10 cellular contexts compared by ENCODE assay signal in the genomic region with DNA sequence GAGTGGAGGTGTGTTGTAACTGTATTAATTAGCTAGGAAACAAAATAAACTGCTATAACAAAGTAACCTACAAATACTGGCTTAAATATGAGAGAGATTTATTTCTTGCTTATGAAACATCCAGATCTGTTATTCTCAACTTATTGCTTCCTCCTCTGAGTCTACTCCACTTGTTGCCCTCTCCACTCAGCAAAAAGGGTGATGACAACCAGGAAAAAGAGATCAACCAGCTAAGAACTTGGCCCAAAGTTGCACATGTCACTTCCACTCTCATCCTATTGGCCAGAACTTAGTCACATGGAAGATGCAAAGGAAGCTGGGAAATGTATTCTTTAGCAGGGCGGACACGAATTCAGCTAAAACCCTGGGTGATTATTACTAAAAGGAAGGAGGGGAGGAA. TPM values are rescaled to one million over a fixed set of nuclear protein-coding genes. Genes with fewer than 3 reads are reported as not detected.
DNase-seq lines count a peak whose midpoint lies in the region; ATAC-seq, FAIRE-seq and TF ChIP-seq lines count a peak whose summit lies in the region.
"Had no signal": no experiment of that assay in that cellular context is flagged by ENCODE, and none has a peak within 500 bp of the region (broad histone marks: within the 10 kb centered on the region; RNA-seq: fewer than 3 reads in every experiment).

No MANE protein-coding gene starts in this region.

- H2AK5ac ChIP-seq in H1 (ENCODE audit: low read depth, low read length) (no peak overlapping the region), neuronal stem cell (ENCODE audit: low read depth, low read length) (no peak overlapping the region)

- H3K36me3 ChIP-seq in GM23338 (ENCODE audit: insufficient read depth) = no peaks in the 10 kb centered on the region
- no peaks in the 10 kb centered on the region for H3K36me3 ChIP-seq in H1 (ENCODE audit: control insufficient read depth in 2 of 4, insufficient read depth in 4 of 4, low read length in 3 of 4)
- H3K36me3 ChIP-seq in neuronal stem cell (replicated peaks in 1 of 2; ENCODE audit: control insufficient read depth in 2 of 2, insufficient read depth in 2 of 2, low read length in 2 of 2) = no peaks in the 10 kb centered on the region
- no peaks in the 10 kb centered on the region for H3K36me3 ChIP-seq in H7 (replicated peaks; ENCODE audit: control insufficient read depth, insufficient read depth, low read length)

- CTCF ChIA-PET in H1 (lab: Charles Lee; ENCODE audit: partially characterized antibody) = interaction anchor here (0.9 to 2.1 kb wide), 8 partner anchors 10 to 174 kb away, joined by 3 to 18 read pairs (median 3); no protein-coding TSS in a partner anchor

- no peak overlapping the region for H3K27ac Mint-ChIP-seq in GM23338
- H3K27ac Mint-ChIP-seq: activated CD8-positive, alpha-beta memory T cell treated with anti-CD3 and anti-CD28 coated beads, Interleukin-2, amount 10 ng/mL, durations not matched to agents 7 days and 5 days had no signal

- H3K27me3 ChIP-seq in GM23338 (ENCODE audit: insufficient read depth) = no peaks in the 10 kb centered on the region
- H3K27me3 ChIP-seq in H1 (replicated peaks in 1 of 4; ENCODE audit: control insufficient read depth in 3 of 4, extremely low read depth in 1 of 4, insufficient read depth in 3 of 4, low read length in 3 of 4) = no peaks in the 10 kb centered on the region
- H3K27me3 ChIP-seq in neuronal stem cell (ENCODE audit: control insufficient read depth in 3 of 3, insufficient read depth in 3 of 3, low read depth in 1 of 3, low read length in 3 of 3) = no peaks in the 10 kb centered on the region
- H3K27me3 ChIP-seq in H7 (ENCODE audit: control insufficient read depth, insufficient read depth, low read length) = no peaks in the 10 kb centered on the region

- no peak for TF ChIP-seq RAD21 in H1 (IDR thresholded peaks at IDR 0.05 in 1 of 2, conservative IDR thresholded peaks at IDR 0.05 in 1 of 2; ENCODE audit: low read depth in 2 of 2, low read length in 2 of 2)

- TF ChIP-seq CTCF in GM23338 (conservative IDR thresholded peaks at IDR 0.05; ENCODE audit: low read depth in 2 of 2) = no peak
- no peak for TF ChIP-seq CTCF in H1 (IDR thresholded peaks at IDR 0.05; ENCODE audit: control extremely low read depth in 1 of 3, insufficient read depth in 1 of 3, low read depth in 1 of 3, low read length in 3 of 3)

- WGBS in H1 (ENCODE audit: extremely low coverage in 1 of 2, insufficient coverage in 1 of 2, insufficient read length in 1 of 2, insufficient replicate concordance in 2 of 2, low coverage in 1 of 2, low lambda C conversion rate in 2 of 2, missing lambda C conversion rate in 1 of 2), 2 experiments = 38% methylated on average over 2 of the region's 2 CpGs; no CpG with 5 or more reads in 1 of the 2 experiments
- no CpG with 5 or more reads among the region's 2 CpGs for WGBS in neuronal stem cell (ENCODE audit: extremely low coverage in 2 of 2, insufficient read length in 2 of 2, insufficient replicate concordance in 1 of 2), 2 donors

- no peak overlapping the region for H3K14ac ChIP-seq in H1 (ENCODE audit: insufficient read length)
- H3K14ac ChIP-seq in neuronal stem cell (ENCODE audit: low read length) = no peak overlapping the region

- no peak overlapping the region for H2BK20ac ChIP-seq in H1 (ENCODE audit: low read length)

- 0 out of 2 replicates have a peak, but pooled peaks cover 4% of the 10 kb centered on the region for H3K4me1 ChIP-seq in GM23338 (ENCODE audit: insufficient read depth)
- no peaks in the 10 kb centered on the region; a peak in 1 of 7 replicates for H3K4me1 ChIP-seq in H1 (replicated peaks in 1 of 4; ENCODE audit: control insufficient read depth in 3 of 4, insufficient read depth in 4 of 4, low read length in 3 of 4)
- peaks cover 7 to 34% of the 10 kb centered on the region in 2 donors for H3K4me1 ChIP-seq in neuronal stem cell (ENCODE audit: control insufficient read depth in 2 of 2, insufficient read depth in 1 of 2, low read depth in 1 of 2, low read length in 2 of 2)

- H2BK15ac ChIP-seq in H1 (ENCODE audit: low read length) (no peak overlapping the region), neuronal stem cell (ENCODE audit: low read length) (no peak overlapping the region)

- H3K4me1 Mint-ChIP-seq in GM23338 = peaks cover 16% of the 10 kb centered on the region

- peaks cover 2% of the 10 kb centered on the region for H3K23me2 ChIP-seq in H1 (ENCODE audit: low read depth, low read length)

- no peak overlapping the region for H3K56ac ChIP-seq in H1 (replicated peaks; ENCODE audit: insufficient read length, low read depth, low read length)

- H2BK12ac ChIP-seq in H1 (ENCODE audit: low read depth, low read length) (no peak overlapping the region), neuronal stem cell (ENCODE audit: low read length) (no peak overlapping the region)

- H3K4me2 ChIP-seq in GM23338 = no peak overlapping the region
- H3K4me2 ChIP-seq in H1 (ENCODE audit: insufficient read depth in 1 of 2, low read depth in 2 of 2, low read length in 2 of 2) = no peak overlapping the region
- H3K4me2 ChIP-seq in neuronal stem cell (ENCODE audit: insufficient read depth, low read length, poor library complexity, severe bottlenecking) = no peak overlapping the region

- peak; percentile 42 for ATAC-seq in GM23338
- no peak for ATAC-seq in HG02642 (IDR thresholded peaks at IDR 0.05; ENCODE audit: poor library complexity, unreplicated experiment)
- ATAC-seq: activated CD8-positive, alpha-beta memory T cell treated with anti-CD3 and anti-CD28 coated beads, Interleukin-2, amount 10 ng/mL, durations not matched to agents 7 days and 5 days had no signal

- no peak overlapping the region for H3K23ac ChIP-seq in H1 (ENCODE audit: insufficient read length)
- no peak overlapping the region for H3K23ac ChIP-seq in neuronal stem cell (ENCODE audit: low read depth, low read length, poor library complexity)

- H4K8ac ChIP-seq in H1 (ENCODE audit: extremely low read depth, insufficient read depth, low read length) (no peak overlapping the region), neuronal stem cell (ENCODE audit: low read depth, low read length) (no peak overlapping the region)

- no peak overlapping the region for H3K18ac ChIP-seq in H1 (ENCODE audit: extremely low read depth, low read length)
- H3K18ac ChIP-seq in neuronal stem cell (ENCODE audit: low read length) = no peak overlapping the region

- no peak overlapping the region; the same call in 2 of the 3 replicates for H3K4me3 Mint-ChIP-seq in GM23338
- H3K4me3 Mint-ChIP-seq: activated CD8-positive, alpha-beta memory T cell treated with anti-CD3 and anti-CD28 coated beads, Interleukin-2, amount 10 ng/mL, durations not matched to agents 7 days and 5 days had no signal

- H3K4ac ChIP-seq in H1 (replicated peaks; ENCODE audit: insufficient read length, low read depth, low read length) (no peak overlapping the region), neuronal stem cell (ENCODE audit: low read length) (no peak overlapping the region)

- TF ChIP-seq EP300 in H1 (IDR thresholded peaks at IDR 0.05; ENCODE audit: borderline replicate concordance in 1 of 2, low read depth in 2 of 2, low read length in 2 of 2) = no peak

- H4K20me1 ChIP-seq in GM23338 (replicated peaks; ENCODE audit: insufficient read depth) (no peaks in the 10 kb centered on the region), H1 (replicated peaks in 1 of 2; ENCODE audit: control insufficient read depth in 1 of 2, insufficient read depth in 2 of 2, low read length in 2 of 2) (no peaks in the 10 kb centered on the region)

- POLR2A ChIA-PET in H1 (lab: Charles Lee; ENCODE audit: partially characterized antibody) = interaction anchor here (0.7 to 4.5 kb wide), 4 partner anchors 10 to 84 kb away, joined by 3 to 36 read pairs (median 3); no protein-coding TSS in a partner anchor

- H4K5ac ChIP-seq in H1 (ENCODE audit: insufficient read length, low read depth, low read length) = no peak overlapping the region

- H3K9me3 ChIP-seq in H1 (ENCODE audit: insufficient read depth in 2 of 2, low read depth in 1 of 2, low read length in 1 of 2) (no peaks in the 10 kb centered on the region; a peak in 1 of 4 replicates), neuronal stem cell (replicated peaks in 1 of 2; ENCODE audit: control insufficient read depth in 2 of 2, insufficient read depth in 1 of 2, low read depth in 1 of 2, low read length in 2 of 2) (peaks cover 0 to 5% of the 10 kb centered on the region in 2 donors)

- no peak overlapping the region for H3K27ac ChIP-seq in GM23338 (ENCODE audit: low read depth)
- H3K27ac ChIP-seq in H1 (ENCODE audit: low read depth, low read length) = no peak overlapping the region
- no peak overlapping the region for H3K27ac ChIP-seq in neuronal stem cell (replicated peaks; ENCODE audit: low read length)

- H3F3A ChIP-seq in GM23338 (replicated peaks; ENCODE audit: low read depth) = no peaks in the 10 kb centered on the region

- no peaks in the 10 kb centered on the region for H3K9me2 ChIP-seq in GM23338 (ENCODE audit: insufficient read depth)

- H2BK120ac ChIP-seq in H1 (replicated peaks; ENCODE audit: low read depth, low read length) = no peak overlapping the region
- no peak overlapping the region for H2BK120ac ChIP-seq in neuronal stem cell (ENCODE audit: low read depth, low read length)

- H2AFZ ChIP-seq in GM23338 = no peak overlapping the region
- no peak overlapping the region for H2AFZ ChIP-seq in H1 (ENCODE audit: low read length)
- H2AFZ ChIP-seq in neuronal stem cell (ENCODE audit: low read length) = peak overlapping the region; percentile 19

- H3K79me1 ChIP-seq in H1 (ENCODE audit: low read depth, low read length) (no peaks in the 10 kb centered on the region), neuronal stem cell (ENCODE audit: low read depth, low read length) (no peaks in the 10 kb centered on the region)

- H3K9me3 Mint-ChIP-seq in GM23338 = peaks cover 3% of the 10 kb centered on the region; the same call in 2 of the 3 replicates

- peak; percentile 50 for FAIRE-seq in H1 (lab: Jason Lieb, UNC)

- H3K79me2 ChIP-seq in GM23338 (replicated peaks; ENCODE audit: insufficient read depth) = no peaks in the 10 kb centered on the region
- H3K79me2 ChIP-seq in H1 (ENCODE audit: control insufficient read depth in 1 of 2, insufficient read depth in 2 of 2, low read length in 2 of 2) = no peaks in the 10 kb centered on the region

- H3K9ac ChIP-seq in H1 (replicated peaks in 1 of 4; ENCODE audit: extremely low read depth in 1 of 4, low read depth in 3 of 4, low read length in 3 of 4) (no peak overlapping the region), neuronal stem cell (ENCODE audit: low read depth, low read length, poor library complexity) (no peak overlapping the region)

- H4K91ac ChIP-seq in H1 (replicated peaks; ENCODE audit: insufficient read length, low read length) = no peak overlapping the region
- H4K91ac ChIP-seq in neuronal stem cell (ENCODE audit: low read depth, low read length, poor library complexity) = no peak overlapping the region

- H2BK5ac ChIP-seq in H1 (ENCODE audit: low read depth, low read length) (no peak overlapping the region), neuronal stem cell (ENCODE audit: low read length) (no peak overlapping the region)

- peaks cover 7% of the 10 kb centered on the region for H3K27me3 Mint-ChIP-seq in GM23338 (ENCODE audit: insufficient read depth, low read depth, poor library complexity)
- H3K27me3 Mint-ChIP-seq: activated CD8-positive, alpha-beta memory T cell treated with anti-CD3 and anti-CD28 coated beads, Interleukin-2, amount 10 ng/mL, durations not matched to agents 7 days and 5 days had no signal

- no peaks in the 10 kb centered on the region for H3K36me3 Mint-ChIP-seq in GM23338 (ENCODE audit: low read depth)

- H3K4me3 ChIP-seq in GM23338 (no peak overlapping the region), H1 (ENCODE audit: extremely low read depth in 1 of 4, insufficient read depth in 2 of 4, low read depth in 3 of 4, low read length in 4 of 4) (no peak overlapping the region), neuronal stem cell (ENCODE audit: low read length in 2 of 2) (no peak overlapping the region), H7 (ENCODE audit: insufficient read depth, low read depth, low read length) (no peak overlapping the region)

- no peak for DNase-seq in GM23338 (ENCODE audit: low spot score)
- DNase-seq in NOMO-1 (lab: John Stamatoyannopoulos, UW; ENCODE audit: unreplicated experiment in 2 of 2) = peak; percentile 81 to 88
- DNase-seq in H1 (ENCODE audit: low read depth in 1 of 2, low spot score in 2 of 2) = no peak
- no peak for DNase-seq in neuronal stem cell (ENCODE audit: low spot score)
- DNase-seq in H7 = no peak
- DNase-seq in NCI-H1694 treated with DMSO at 0.1 percent for 48 hours (lab: John Stamatoyannopoulos, UW) = no peak
- DNase-seq in stimulated activated naive CD4-positive, alpha-beta T cell (lab: John Stamatoyannopoulos, UW) = no peak
- DNase-seq: activated CD8-positive, alpha-beta memory T cell treated with anti-CD3 and anti-CD28 coated beads, Interleukin-2, amount 10 ng/mL, durations not matched to agents 7 days and 5 days; NCI-H1930 had no signal

- TF ChIP-seq POLR2A in H1 (IDR thresholded peaks at IDR 0.05; ENCODE audit: control extremely low read depth in 1 of 2, low read depth in 2 of 2, low read length in 2 of 2) = no peak

RNA-seq across cellular contexts. Expression of a gene that starts 5.2 kb away (rescaled TPM):
- total RNA-seq in GM23338 (2014; rRNA removed; shearing (Covaris generic)) = 24.3 and 26.0 TPM in 2 replicates
- polyA plus RNA-seq in GM23338 (2016; fragmentation: Nextera tagmentation; extraction: Ambion mirVana) (23.1 and 24.2 TPM in 2 replicates), H1 (2011; rRNA removed) (8.5 and 8.7 TPM in 2 replicates)
- 16.3 TPM in 2 replicates for total RNA-seq in H1 (2021; fragmentation: NEBNext Ultra II Directional; extraction: Animal tissue kit (Norgen Biotek cat#: 25700))
- 8.8 TPM for polyA plus RNA-seq in H1 (2011; cell fraction: cytosol; rRNA removed)
- 6.9 TPM for polyA plus RNA-seq in H1 (2011; cell fraction: nucleus; rRNA removed)
- 9.7 to 12.2 TPM (median 10.6 TPM) in 4 replicates for polyA plus RNA-seq in H1 (2012, experiment 1 of 2)
- 11.4 TPM for polyA plus RNA-seq in H1 (2012, experiment 2 of 2)
- 12.9 TPM for polyA plus RNA-seq in H1 (2013, experiment 1 of 2)
- polyA plus RNA-seq in H1 (2013, experiment 2 of 2) = 12.9 TPM
- 8.1 and 9.2 TPM in 2 replicates for polyA minus RNA-seq in H1 (2011; rRNA and poly(A)+ RNA removed)
- polyA minus RNA-seq in H1 (2011; cell fraction: cytosol; rRNA and poly(A)+ RNA removed) = 8.0 TPM
- polyA minus RNA-seq in H1 (2011; cell fraction: nucleus; rRNA and poly(A)+ RNA removed) = 10.1 TPM
- polyA plus RNA-seq in neuronal stem cell (2013, experiment 1 of 2) = 10.8 TPM
- 11.5 TPM for polyA plus RNA-seq in neuronal stem cell (2013, experiment 2 of 2)
- 19.2 and 20.0 TPM in 2 replicates for total RNA-seq in H7 (2014; rRNA removed; shearing (Covaris generic))

RNA-seq across cellular contexts. Expression of a gene that starts 15.0 kb away (rescaled TPM):
- 7.9 and 14.6 TPM in 2 replicates for total RNA-seq in GM23338 (2014; rRNA removed; shearing (Covaris generic))
- polyA plus RNA-seq in GM23338 (2016; fragmentation: Nextera tagmentation; extraction: Ambion mirVana) (4.3 and 4.9 TPM in 2 replicates), H1 (2011; rRNA removed) (9.0 and 11.9 TPM in 2 replicates)
- total RNA-seq in H1 (2021; fragmentation: NEBNext Ultra II Directional; extraction: Animal tissue kit (Norgen Biotek cat#: 25700)) = 9.7 and 9.9 TPM in 2 replicates
- polyA plus RNA-seq in H1 (2011; cell fraction: cytosol; rRNA removed) = 8.0 TPM
- polyA plus RNA-seq in H1 (2011; cell fraction: nucleus; rRNA removed) = 8.4 TPM
- polyA plus RNA-seq in H1 (2012, experiment 1 of 2) = 6.6 to 8.4 TPM (median 7.0 TPM) in 4 replicates
- polyA plus RNA-seq in H1 (2012, experiment 2 of 2) = 5.1 TPM
- polyA plus RNA-seq in H1 (2013, experiment 1 of 2) = 9.4 TPM
- polyA plus RNA-seq in H1 (2013, experiment 2 of 2) = 9.3 TPM
- polyA minus RNA-seq in H1 (2011; rRNA and poly(A)+ RNA removed) = 14.3 and 14.7 TPM in 2 replicates
- 14.3 TPM for polyA minus RNA-seq in H1 (2011; cell fraction: cytosol; rRNA and poly(A)+ RNA removed)
- polyA minus RNA-seq in H1 (2011; cell fraction: nucleus; rRNA and poly(A)+ RNA removed) = 13.5 TPM
- 7.8 TPM for polyA plus RNA-seq in neuronal stem cell (2013, experiment 1 of 2)
- polyA plus RNA-seq in neuronal stem cell (2013, experiment 2 of 2) = 7.5 TPM
- total RNA-seq in H7 (2014; rRNA removed; shearing (Covaris generic)) = 7.4 and 9.5 TPM in 2 replicates
- total RNA-seq: activated CD8-positive, alpha-beta memory T cell treated with anti-CD3 and anti-CD28 coated beads, Interleukin-2, amount 10 ng/mL, durations not matched to agents 7 days and 5 days had no signal

RNA-seq across cellular contexts. Expression of a gene that starts 43.2 kb away (rescaled TPM):
- total RNA-seq in GM23338 (2014; rRNA removed; shearing (Covaris generic)) = 8.6 and 9.3 TPM in 2 replicates
- polyA plus RNA-seq in GM23338 (2016; fragmentation: Nextera tagmentation; extraction: Ambion mirVana) (7.2 and 9.1 TPM in 2 replicates), H1 (2011; rRNA removed) (12.6 and 15.4 TPM in 2 replicates)
- total RNA-seq in H1 (2021; fragmentation: NEBNext Ultra II Directional; extraction: Animal tissue kit (Norgen Biotek cat#: 25700)) = 9.4 and 9.8 TPM in 2 replicates
- 11.3 TPM for polyA plus RNA-seq in H1 (2011; cell fraction: cytosol; rRNA removed)
- 21.6 TPM for polyA plus RNA-seq in H1 (2011; cell fraction: nucleus; rRNA removed)
- 9.8 to 12.4 TPM (median 11.1 TPM) in 4 replicates for polyA plus RNA-seq in H1 (2012, experiment 1 of 2)
- 10.3 TPM for polyA plus RNA-seq in H1 (2012, experiment 2 of 2)
- 11.2 TPM for polyA plus RNA-seq in H1 (2013, experiment 1 of 2)
- polyA plus RNA-seq in H1 (2013, experiment 2 of 2) = 11.1 TPM
- 19.3 and 23.0 TPM in 2 replicates for polyA minus RNA-seq in H1 (2011; rRNA and poly(A)+ RNA removed)
- polyA minus RNA-seq in H1 (2011; cell fraction: cytosol; rRNA and poly(A)+ RNA removed) = 8.4 TPM
- 19.6 TPM for polyA minus RNA-seq in H1 (2011; cell fraction: nucleus; rRNA and poly(A)+ RNA removed)
- polyA plus RNA-seq in neuronal stem cell (2013, experiment 1 of 2) = 7.2 TPM
- 7.5 TPM for polyA plus RNA-seq in neuronal stem cell (2013, experiment 2 of 2)
- total RNA-seq in H7 (2014; rRNA removed; shearing (Covaris generic)) = 6.9 and 11.8 TPM in 2 replicates

Comparison
In these comparisons a context has a peak if more than half of its experiments do, and no peak if none do; other contexts are left out.
1. DNase-seq: peak in NOMO-1 (2 of 2); none in GM23338 (single experiment), H1 (0 of 2), neuronal stem cell (single experiment), H7 (single experiment), NCI-H1694 treated with DMSO at 0.1 percent for 48 hours (single experiment) and stimulated activated naive CD4-positive, alpha-beta T cell (0 of 6).